ENCODE assay signal across 30 cellular contexts in the genomic region with DNA sequence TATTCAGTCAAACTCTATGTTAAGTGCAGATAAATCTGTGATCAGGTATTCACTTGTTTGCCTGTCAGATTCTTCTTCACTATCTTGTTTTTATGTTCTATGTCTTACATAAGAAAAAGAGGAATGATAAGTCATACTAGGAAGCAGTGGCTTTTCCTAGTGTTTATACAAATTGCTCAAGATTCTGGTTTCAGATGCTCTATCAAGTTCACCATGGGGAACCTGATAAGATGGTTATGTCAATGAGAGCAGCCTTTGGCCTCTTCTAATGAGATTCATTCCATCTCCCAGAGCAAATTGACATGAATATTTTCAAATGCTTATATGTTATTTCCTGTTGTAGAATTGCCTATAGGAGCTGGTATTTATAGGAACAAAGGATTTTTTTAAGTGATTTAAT.
"Had no signal": no experiment of that assay in that cellular context is flagged by ENCODE, and none has a peak within 500 bp of the region (broad histone marks: within the 10 kb centered on the region; RNA-seq: fewer than 3 reads in every experiment).

No MANE protein-coding gene starts in this region.

- H3K36me3 ChIP-seq: left ventricle myocardium inferior, pancreas, prostate gland, stomach, thyroid gland, transverse colon, upper lobe of left lung, vagina had no signal

- H3K27me3 ChIP-seq: pancreas, stomach, testis, thyroid gland, transverse colon, upper lobe of left lung, vagina had no signal

- H3K27ac ChIP-seq: left ventricle myocardium inferior, pancreas, prostate gland, skin epidermis, stomach, testis, thyroid gland, transverse colon, upper lobe of left lung, vagina had no signal

- DNase-seq: hypothalamus; immature natural killer cell; kidney; left colon; left ventricle myocardium inferior; midbrain; mucosa of descending colon; naive thymus-derived CD4-positive, alpha-beta T cell; nucleus accumbens; pancreas; posterior cingulate gyrus; retina; right cardiac atrium; stimulated activated CD4-positive, alpha-beta T cell treated with anti-CD3 and anti-CD28 coated beads, Interleukin-12 subunit alpha, Interleukin-12 subunit beta, amount 100 ng/mL, for 4 hours; stimulated activated CD4-positive, alpha-beta T cell treated with anti-CD3 and anti-CD28 coated beads, Interleukin-15, amount 100 ng/mL, for 24 hours; stimulated activated CD4-positive, alpha-beta T cell treated with anti-CD3 and anti-CD28 coated beads, Interleukin-2, amount 100 ng/mL, for 24 hours; stimulated activated CD4-positive, alpha-beta T cell treated with anti-CD3 and anti-CD28 coated beads, Interleukin-4, amount 100 ng/mL, for 1 hour; stimulated activated naive B cell treated with anti-CD40 and anti-IgM and Interleukin-4, amounts not matched to agents 10 μg/mL and 1 μg/mL and 100 μg/mL, for 72 hours; stimulated activated naive CD8-positive, alpha-beta T cell treated with anti-CD3 and anti-CD28 coated beads, Interleukin-15, Interleukin-2, amounts not matched to agents 100 U/mL and 50 U/mL, for 24 hours; stomach; testis; thyroid gland; transverse colon; upper lobe of left lung had no signal

- ATAC-seq: left colon; mucosa of descending colon; naive thymus-derived CD4-positive, alpha-beta T cell; natural killer cell treated with Interleukin-12 subunit alpha and Interleukin-12 subunit beta and Interleukin-15 and Interleukin-18, amount 100 ng/mL, for 72 hours; pancreas; right cardiac atrium; sciatic nerve; stimulated activated naive B cell treated with anti-CD40 and anti-IgM and Interleukin-4, amounts not matched to agents 10 μg/mL and 1 μg/mL and 100 μg/mL, for 72 hours; stimulated activated naive CD8-positive, alpha-beta T cell treated with anti-CD3 and anti-CD28 coated beads, Interleukin-15, Interleukin-2, amounts not matched to agents 100 U/mL and 50 U/mL, for 24 hours had no signal

- H3K4me1 ChIP-seq: left ventricle myocardium inferior, pancreas, prostate gland, stomach, testis, thyroid gland, transverse colon, upper lobe of left lung, vagina had no signal

- H3K4me3 ChIP-seq: left ventricle myocardium inferior, lung, mucosa of descending colon, pancreas, prostate gland, skin epidermis, stomach, testis, thyroid gland, transverse colon, upper lobe of left lung, vagina had no signal
